Comparison of ENCODE assay signal across 1 cellular context in genomic region chr12:108691995-108692808, GRCh38.
TF ChIP-seq lines count a peak whose summit lies in the region.

No MANE protein-coding gene starts in this region.

TF ChIP-seq in GM12878, 131 proteins besides CTCF, POLR2A, EP300 and RAD21 (continued from another document):
- no peak for TF ChIP-seq E2F8 (IDR thresholded peaks at IDR 0.05; ENCODE audit: low read depth, partially characterized antibody)
- TF ChIP-seq RFX5 (IDR thresholded peaks at IDR 0.05; ENCODE audit: low read depth, low read length), result no peak
- TF ChIP-seq EED (IDR thresholded peaks at IDR 0.05; ENCODE audit: low read depth), result 0 out of 2 replicates have a peak, but pooled peaks have one; percentile 10
- TF ChIP-seq PAX5 (IDR thresholded peaks at IDR 0.05; ENCODE audit: borderline replicate concordance, low read depth, low read length), result no peak; the same call in 1 of the 2 replicates
- no peak for TF ChIP-seq PBX3 (IDR thresholded peaks at IDR 0.05; ENCODE audit: insufficient replicate concordance, low read depth, low read length)
- no peak for TF ChIP-seq MYB (IDR thresholded peaks at IDR 0.05; ENCODE audit: borderline replicate concordance, low read depth, low read length)
- TF ChIP-seq RCOR1 (conservative IDR thresholded peaks at IDR 0.05; ENCODE audit: low read depth, low read length), result 0 out of 2 replicates have a peak, but pooled peaks have one; percentile 13
- TF ChIP-seq, protein P1, sequence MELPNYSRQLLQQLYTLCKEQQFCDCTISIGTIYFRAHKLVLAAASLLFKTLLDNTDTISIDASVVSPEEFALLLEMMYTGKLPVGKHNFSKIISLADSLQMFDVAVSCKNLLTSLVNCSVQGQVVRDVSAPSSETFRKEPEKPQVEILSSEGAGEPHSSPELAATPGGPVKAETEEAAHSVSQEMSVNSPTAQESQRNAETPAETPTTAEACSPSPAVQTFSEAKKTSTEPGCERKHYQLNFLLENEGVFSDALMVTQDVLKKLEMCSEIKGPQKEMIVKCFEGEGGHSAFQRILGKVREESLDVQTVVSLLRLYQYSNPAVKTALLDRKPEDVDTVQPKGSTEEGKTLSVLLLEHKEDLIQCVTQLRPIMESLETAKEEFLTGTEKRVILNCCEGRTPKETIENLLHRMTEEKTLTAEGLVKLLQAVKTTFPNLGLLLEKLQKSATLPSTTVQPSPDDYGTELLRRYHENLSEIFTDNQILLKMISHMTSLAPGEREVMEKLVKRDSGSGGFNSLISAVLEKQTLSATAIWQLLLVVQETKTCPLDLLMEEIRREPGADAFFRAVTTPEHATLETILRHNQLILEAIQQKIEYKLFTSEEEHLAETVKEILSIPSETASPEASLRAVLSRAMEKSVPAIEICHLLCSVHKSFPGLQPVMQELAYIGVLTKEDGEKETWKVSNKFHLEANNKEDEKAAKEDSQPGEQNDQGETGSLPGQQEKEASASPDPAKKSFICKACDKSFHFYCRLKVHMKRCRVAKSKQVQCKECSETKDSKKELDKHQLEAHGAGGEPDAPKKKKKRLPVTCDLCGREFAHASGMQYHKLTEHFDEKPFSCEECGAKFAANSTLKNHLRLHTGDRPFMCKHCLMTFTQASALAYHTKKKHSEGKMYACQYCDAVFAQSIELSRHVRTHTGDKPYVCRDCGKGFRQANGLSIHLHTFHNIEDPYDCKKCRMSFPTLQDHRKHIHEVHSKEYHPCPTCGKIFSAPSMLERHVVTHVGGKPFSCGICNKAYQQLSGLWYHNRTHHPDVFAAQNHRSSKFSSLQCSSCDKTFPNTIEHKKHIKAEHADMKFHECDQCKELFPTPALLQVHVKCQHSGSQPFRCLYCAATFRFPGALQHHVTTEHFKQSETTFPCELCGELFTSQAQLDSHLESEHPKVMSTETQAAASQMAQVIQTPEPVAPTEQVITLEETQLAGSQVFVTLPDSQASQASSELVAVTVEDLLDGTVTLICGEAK (IDR thresholded peaks at IDR 0.05; ENCODE audit: borderline replicate concordance), result no peak
- TF ChIP-seq, protein P2, sequence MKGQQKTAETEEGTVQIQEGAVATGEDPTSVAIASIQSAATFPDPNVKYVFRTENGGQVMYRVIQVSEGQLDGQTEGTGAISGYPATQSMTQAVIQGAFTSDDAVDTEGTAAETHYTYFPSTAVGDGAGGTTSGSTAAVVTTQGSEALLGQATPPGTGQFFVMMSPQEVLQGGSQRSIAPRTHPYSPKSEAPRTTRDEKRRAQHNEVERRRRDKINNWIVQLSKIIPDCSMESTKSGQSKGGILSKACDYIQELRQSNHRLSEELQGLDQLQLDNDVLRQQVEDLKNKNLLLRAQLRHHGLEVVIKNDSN (IDR thresholded peaks at IDR 0.05; ENCODE audit: borderline replicate concordance, extremely low read length, insufficient read depth, low read depth, low read length), result no peak
- no peak for TF ChIP-seq SP1 (IDR thresholded peaks at IDR 0.05; ENCODE audit: low read depth, low read length)
- no peak for TF ChIP-seq NRF1 (conservative IDR thresholded peaks at IDR 0.05; ENCODE audit: low read depth, low read length)
- TF ChIP-seq RELA (IDR thresholded peaks at IDR 0.05; ENCODE audit: borderline replicate concordance, partially characterized antibody), result no peak
- TF ChIP-seq, protein P3, sequence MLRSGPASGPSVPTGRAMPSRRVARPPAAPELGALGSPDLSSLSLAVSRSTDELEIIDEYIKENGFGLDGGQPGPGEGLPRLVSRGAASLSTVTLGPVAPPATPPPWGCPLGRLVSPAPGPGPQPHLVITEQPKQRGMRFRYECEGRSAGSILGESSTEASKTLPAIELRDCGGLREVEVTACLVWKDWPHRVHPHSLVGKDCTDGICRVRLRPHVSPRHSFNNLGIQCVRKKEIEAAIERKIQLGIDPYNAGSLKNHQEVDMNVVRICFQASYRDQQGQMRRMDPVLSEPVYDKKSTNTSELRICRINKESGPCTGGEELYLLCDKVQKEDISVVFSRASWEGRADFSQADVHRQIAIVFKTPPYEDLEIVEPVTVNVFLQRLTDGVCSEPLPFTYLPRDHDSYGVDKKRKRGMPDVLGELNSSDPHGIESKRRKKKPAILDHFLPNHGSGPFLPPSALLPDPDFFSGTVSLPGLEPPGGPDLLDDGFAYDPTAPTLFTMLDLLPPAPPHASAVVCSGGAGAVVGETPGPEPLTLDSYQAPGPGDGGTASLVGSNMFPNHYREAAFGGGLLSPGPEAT (IDR thresholded peaks at IDR 0.05; ENCODE audit: low read depth), result no peak
- TF ChIP-seq RAD51 (IDR thresholded peaks at IDR 0.05), result no peak
- TF ChIP-seq MTA3 (IDR thresholded peaks at IDR 0.05; ENCODE audit: borderline replicate concordance, low read length), result 0 out of 2 replicates have a peak, but pooled peaks have one; percentile 49
- no peak for TF ChIP-seq NR2C1 (IDR thresholded peaks at IDR 0.05)
- no peak for TF ChIP-seq HCFC1 (IDR thresholded peaks at IDR 0.05; ENCODE audit: low read length)
- TF ChIP-seq ZNF274 (IDR thresholded peaks at IDR 0.05; ENCODE audit: insufficient read depth, insufficient read length), result no peak
- TF ChIP-seq SIX5 (IDR thresholded peaks at IDR 0.05; ENCODE audit: low read depth, low read length, severe bottlenecking), result no peak
- 0 out of 2 replicates have a peak, but pooled peaks have one; percentile 7 for TF ChIP-seq JUND (IDR thresholded peaks at IDR 0.05; ENCODE audit: low read depth, low read length)
- TF ChIP-seq CBX3 (IDR thresholded peaks at IDR 0.05; ENCODE audit: borderline replicate concordance, low read depth), result no peak
- TF ChIP-seq GATAD2B (conservative IDR thresholded peaks at IDR 0.05; ENCODE audit: low read depth), result no peak
- 0 out of 2 replicates have a peak, but pooled peaks have one; percentile 6 for TF ChIP-seq ZBED1 (IDR thresholded peaks at IDR 0.05; ENCODE audit: borderline replicate concordance)
- peak; percentile 22 to 29; a peak in 1 of 4 replicates for TF ChIP-seq BHLHE40 (IDR thresholded peaks at IDR 0.05; ENCODE audit: borderline replicate concordance in 1 of 2, low read depth in 2 of 2, low read length in 1 of 2)
- TF ChIP-seq CEBPZ (IDR thresholded peaks at IDR 0.05; ENCODE audit: low read depth, low read length), result no peak
- TF ChIP-seq ESRRA (IDR thresholded peaks at IDR 0.05; ENCODE audit: low read length), result no peak
- TF ChIP-seq STAT1 (conservative IDR thresholded peaks at IDR 0.05), result no peak
- TF ChIP-seq, protein P4, sequence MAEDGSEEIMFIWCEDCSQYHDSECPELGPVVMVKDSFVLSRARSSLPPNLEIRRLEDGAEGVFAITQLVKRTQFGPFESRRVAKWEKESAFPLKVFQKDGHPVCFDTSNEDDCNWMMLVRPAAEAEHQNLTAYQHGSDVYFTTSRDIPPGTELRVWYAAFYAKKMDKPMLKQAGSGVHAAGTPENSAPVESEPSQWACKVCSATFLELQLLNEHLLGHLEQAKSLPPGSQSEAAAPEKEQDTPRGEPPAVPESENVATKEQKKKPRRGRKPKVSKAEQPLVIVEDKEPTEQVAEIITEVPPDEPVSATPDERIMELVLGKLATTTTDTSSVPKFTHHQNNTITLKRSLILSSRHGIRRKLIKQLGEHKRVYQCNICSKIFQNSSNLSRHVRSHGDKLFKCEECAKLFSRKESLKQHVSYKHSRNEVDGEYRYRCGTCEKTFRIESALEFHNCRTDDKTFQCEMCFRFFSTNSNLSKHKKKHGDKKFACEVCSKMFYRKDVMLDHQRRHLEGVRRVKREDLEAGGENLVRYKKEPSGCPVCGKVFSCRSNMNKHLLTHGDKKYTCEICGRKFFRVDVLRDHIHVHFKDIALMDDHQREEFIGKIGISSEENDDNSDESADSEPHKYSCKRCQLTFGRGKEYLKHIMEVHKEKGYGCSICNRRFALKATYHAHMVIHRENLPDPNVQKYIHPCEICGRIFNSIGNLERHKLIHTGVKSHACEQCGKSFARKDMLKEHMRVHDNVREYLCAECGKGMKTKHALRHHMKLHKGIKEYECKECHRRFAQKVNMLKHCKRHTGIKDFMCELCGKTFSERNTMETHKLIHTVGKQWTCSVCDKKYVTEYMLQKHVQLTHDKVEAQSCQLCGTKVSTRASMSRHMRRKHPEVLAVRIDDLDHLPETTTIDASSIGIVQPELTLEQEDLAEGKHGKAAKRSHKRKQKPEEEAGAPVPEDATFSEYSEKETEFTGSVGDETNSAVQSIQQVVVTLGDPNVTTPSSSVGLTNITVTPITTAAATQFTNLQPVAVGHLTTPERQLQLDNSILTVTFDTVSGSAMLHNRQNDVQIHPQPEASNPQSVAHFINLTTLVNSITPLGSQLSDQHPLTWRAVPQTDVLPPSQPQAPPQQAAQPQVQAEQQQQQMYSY (CRISPR knock-in tag; IDR thresholded peaks at IDR 0.05), result no peak
- TF ChIP-seq IKZF2 (IDR thresholded peaks at IDR 0.05), result no peak
- TF ChIP-seq JUNB (IDR thresholded peaks at IDR 0.05), result 0 out of 2 replicates have a peak, but pooled peaks have one; percentile 21
- no peak for TF ChIP-seq ZNF622 (IDR thresholded peaks at IDR 0.05)
- 0 out of 4 replicates have a peak, but pooled peaks of 1 of the 2 experiments have one; percentile 4 for TF ChIP-seq ETV6 (conservative IDR thresholded peaks at IDR 0.05 in 1 of 2, IDR thresholded peaks at IDR 0.05 in 1 of 2; ENCODE audit: borderline replicate concordance in 1 of 2, low read depth in 1 of 2)
- 0 out of 2 replicates have a peak, but pooled peaks have one; percentile 8 for TF ChIP-seq TCF12 (IDR thresholded peaks at IDR 0.05; ENCODE audit: low read depth, low read length)
- TF ChIP-seq SMAD5 (IDR thresholded peaks at IDR 0.05; ENCODE audit: low read depth), result no peak
- TF ChIP-seq BCL11A (IDR thresholded peaks at IDR 0.05; ENCODE audit: low read depth, low read length), result no peak
- TF ChIP-seq TARDBP (IDR thresholded peaks at IDR 0.05; ENCODE audit: borderline replicate concordance), result no peak
- TF ChIP-seq BCL3 (IDR thresholded peaks at IDR 0.05; ENCODE audit: borderline replicate concordance, insufficient read depth, low read depth, low read length, poor library complexity, severe bottlenecking), result no peak
- TF ChIP-seq IRF5 (IDR thresholded peaks at IDR 0.05; ENCODE audit: borderline replicate concordance), result no peak
